ENCODE assay signal across 8 cellular contexts in genomic region chrX:15749642-15750610, GRCh38. TPM values are rescaled to one million over a fixed set of nuclear protein-coding genes. Genes with fewer than 3 reads are reported as not detected.
A peak's percentile ranks its signal among the peaks of the same experiment; 100 is the strongest.
DNase-seq lines count a peak whose midpoint lies in the region; ATAC-seq and TF ChIP-seq lines count a peak whose summit lies in the region.

No MANE protein-coding gene starts in this region.

- peaks cover 12% of the 10 kb centered on the region for H3K36me3 Mint-ChIP-seq in activated T-cell treated with anti-CD3 and anti-CD28 coated beads, Interleukin-2, amount 50 U/mL, for 4 hours (ENCODE audit: insufficient read depth)

- 49% methylated on average over 7 of the region's 7 CpGs for WGBS in suprapubic skin

- peak; percentile 65 to 75 for ATAC-seq in activated T-cell treated with anti-CD3 and anti-CD28 coated beads, Interleukin-2, amount 50 U/mL, for 4 hours
- ATAC-seq in HG03066 (IDR thresholded peaks at IDR 0.05; ENCODE audit: low read depth, unreplicated experiment) (peak; percentile 85), Right ventricle myocardium superior (ENCODE audit: poor library complexity) (peak; percentile 82)

- no peak for DNase-seq in activated T-cell treated with anti-CD3 and anti-CD28 coated beads, Interleukin-2, amount 50 U/mL, for 4 hours
- DNase-seq in activated T-cell treated with anti-CD3 and anti-CD28 coated beads, Interleukin-2, amount 50 U/mL, for 1 hour, result no peak
- DNase-seq in T1000 (lab: John Stamatoyannopoulos, UW) (peak; percentile 12), Right ventricle myocardium superior (peak; percentile 45), suprapubic skin (ENCODE audit: low spot score in 2 of 2) (no peak), middle frontal gyrus (ENCODE audit: extremely low spot score, low spot score) (no peak), NCI-H128 (lab: John Stamatoyannopoulos, UW; ENCODE audit: unreplicated experiment) (no peak)

- H3K4me3 Mint-ChIP-seq in activated T-cell treated with anti-CD3 and anti-CD28 coated beads, Interleukin-2, amount 50 U/mL, for 4 hours, result peak overlapping the region; percentile 63

- no peak for TF ChIP-seq CTCF in suprapubic skin (IDR thresholded peaks at IDR 0.05)

- peak overlapping the region; percentile 82 for H3K27ac ChIP-seq in suprapubic skin

- H3K36me3 ChIP-seq in suprapubic skin, result no peaks in the 10 kb centered on the region

- no peak for TF ChIP-seq POLR2A in suprapubic skin (IDR thresholded peaks at IDR 0.05)

- intact Hi-C loops in Right ventricle myocardium superior (cut with DNase I), result loop anchor here (10.0 kb wide), 1 partner anchor 65 kb away; no protein-coding TSS in a partner anchor

- H3K4me1 Mint-ChIP-seq in activated T-cell treated with anti-CD3 and anti-CD28 coated beads, Interleukin-2, amount 50 U/mL, for 4 hours (ENCODE audit: low read depth), result peaks cover 83% of the 10 kb centered on the region

- no peak overlapping the region for H3K4me3 ChIP-seq in suprapubic skin

- no peaks in the 10 kb centered on the region for H3K27me3 Mint-ChIP-seq in activated T-cell treated with anti-CD3 and anti-CD28 coated beads, Interleukin-2, amount 50 U/mL, for 4 hours (ENCODE audit: low read depth)

- no peaks in the 10 kb centered on the region for H3K9me3 Mint-ChIP-seq in activated T-cell treated with anti-CD3 and anti-CD28 coated beads, Interleukin-2, amount 50 U/mL, for 4 hours

- no peaks in the 10 kb centered on the region for H3K27me3 ChIP-seq in suprapubic skin

- TF ChIP-seq EP300 in suprapubic skin (IDR thresholded peaks at IDR 0.05), result no peak

- no peaks in the 10 kb centered on the region for H3K9me3 ChIP-seq in suprapubic skin

- H3K4me1 ChIP-seq in suprapubic skin, result peaks cover 12% of the 10 kb centered on the region

RNA-seq across cellular contexts. Expression of gene CA5B, which starts 11.9 kb away (rescaled TPM):
- 1 to 10 TPM; 3.7 to 5.4 (median 5.2) TPM for total RNA-seq in activated T-cell treated with anti-CD3 and anti-CD28 coated beads, Interleukin-2, amount 50 U/mL, for 4 hours
- total RNA-seq in Right ventricle myocardium superior, result 2.8 TPM
- 10 to 100 TPM in 1 of 4 donors, 1 to 10 TPM in 3; 6.8 to 32.3 (median 7.9) TPM for total RNA-seq in suprapubic skin

RNA-seq across cellular contexts. Expression of gene ZRSR2, which starts 40.4 kb away (rescaled TPM):
- total RNA-seq in activated T-cell treated with anti-CD3 and anti-CD28 coated beads, Interleukin-2, amount 50 U/mL, for 4 hours, result 10 to 100 TPM; 12.8 to 20.6 (median 14.8) TPM
- total RNA-seq in Right ventricle myocardium superior (6.8 TPM), suprapubic skin (10 to 100 TPM in 1 of 4 donors, 1 to 10 TPM in 3; 2.3 to 11.5 (median 6.1) TPM)

Comparison
In these comparisons a context has a peak if more than half of its experiments do, and no peak if none do; other contexts are left out.
1. DNase-seq: peak in T1000 (single experiment) and Right ventricle myocardium superior (single experiment); none in activated T-cell treated with anti-CD3 and anti-CD28 coated beads, Interleukin-2, amount 50 U/mL, for 4 hours (single experiment), activated T-cell treated with anti-CD3 and anti-CD28 coated beads, Interleukin-2, amount 50 U/mL, for 1 hour (single experiment), suprapubic skin (0 of 2), middle frontal gyrus (single experiment) and NCI-H128 (single experiment).
2. Peak in every context shown above with its lines, with median percentiles within 50 percentile points of each other: ATAC-seq.